1 cellular context compared by ENCODE assay signal in the genomic region with DNA sequence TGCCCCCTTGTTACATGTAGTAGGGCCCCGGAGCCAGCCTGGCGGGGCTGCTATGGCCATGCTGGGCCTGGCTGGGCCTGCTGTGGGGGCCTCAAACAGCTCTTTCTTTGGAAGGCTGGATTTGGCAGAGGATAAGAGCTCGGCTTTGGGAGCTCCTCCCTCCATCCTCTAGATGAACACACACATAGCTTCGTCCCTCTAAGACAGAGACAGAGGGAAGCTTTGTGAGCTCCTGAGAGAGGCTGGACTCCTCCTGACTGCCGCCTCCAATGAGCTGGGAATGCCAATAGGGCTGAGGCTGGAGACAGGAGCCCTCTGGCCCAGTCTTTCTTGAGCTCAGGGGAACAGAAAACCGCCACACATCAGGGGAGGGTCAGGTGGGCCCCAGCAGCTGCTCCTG.
TF ChIP-seq lines count a peak whose summit lies in the region.

No MANE protein-coding gene starts in this region.

TF ChIP-seq in HepG2, 621 proteins besides CTCF, POLR2A, EP300 and RAD21:
- no peak for TF ChIP-seq ZFP36L1 (CRISPR knock-in tag; IDR thresholded peaks at IDR 0.05)
